ENCODE assay signal across 8 cellular contexts in genomic region chr20:32357869-32358631, GRCh38. TPM values are rescaled to one million over a fixed set of nuclear protein-coding genes. Genes with fewer than 3 reads are reported as not detected.
DNase-seq lines count a peak whose midpoint lies in the region; FAIRE-seq and TF ChIP-seq lines count a peak whose summit lies in the region.

Gene ASXL1, plus strand, starts transcription at chr20:32358331. Its CDS starts 445 bp downstream, at chr20:32358776.

- TF ChIP-seq POLR2A in H54 (IDR thresholded peaks at IDR 0.05; ENCODE audit: low read depth, low read length): peak; percentile 62

- DNase-seq in ELF-1 (ENCODE audit: low read depth, low spot score): peak; percentile 99
- DNase-seq in H54 (ENCODE audit: insufficient read length, low spot score): peak; percentile 89
- DNase-seq in M059J (ENCODE audit: low read depth): peak; percentile 99
- peak; percentile 96 to 97 for DNase-seq in SHP77 (lab: John Stamatoyannopoulos, UW)
- peak; percentile 90 for DNase-seq in activated effector memory CD4-positive, alpha-beta T cell treated with Interleukin-2 at 50 U/mL for 16 hours
- peak; percentile 98 for DNase-seq in fibroblast of pulmonary artery (ENCODE audit: low read depth)

- no peaks in the 10 kb centered on the region for H3K27me3 Mint-ChIP-seq in nephron (ENCODE audit: low read depth)
- no peaks in the 10 kb centered on the region for H3K27me3 Mint-ChIP-seq in stimulated activated naive CD8-positive, alpha-beta T cell treated with anti-CD3 and anti-CD28 coated beads, Interleukin-15, Interleukin-2, amounts not matched to agents 100 ng/mL and 50 ng/mL, for 24 hours

- peak within 1 kb of the TSS; percentile 96 for H3K4me3 ChIP-seq in fibroblast of pulmonary artery (replicated peaks; ENCODE audit: low read depth, low read length)

- no peak for FAIRE-seq in H54 (lab: Jason Lieb, UNC)

- H3K4me1 Mint-ChIP-seq in nephron: peaks cover 44% of the 10 kb centered on the region
- peaks cover 77% of the 10 kb centered on the region for H3K4me1 Mint-ChIP-seq in stimulated activated naive CD8-positive, alpha-beta T cell treated with anti-CD3 and anti-CD28 coated beads, Interleukin-15, Interleukin-2, amounts not matched to agents 100 ng/mL and 50 ng/mL, for 24 hours (ENCODE audit: low read depth)

- no peaks in the 10 kb centered on the region for H3K36me3 Mint-ChIP-seq in nephron (ENCODE audit: low read depth)
- peaks cover 23% of the 10 kb centered on the region for H3K36me3 Mint-ChIP-seq in stimulated activated naive CD8-positive, alpha-beta T cell treated with anti-CD3 and anti-CD28 coated beads, Interleukin-15, Interleukin-2, amounts not matched to agents 100 ng/mL and 50 ng/mL, for 24 hours (ENCODE audit: low read depth)

- H3K9me3 Mint-ChIP-seq in nephron: no peaks in the 10 kb centered on the region
- no peaks in the 10 kb centered on the region for H3K9me3 Mint-ChIP-seq in stimulated activated naive CD8-positive, alpha-beta T cell treated with anti-CD3 and anti-CD28 coated beads, Interleukin-15, Interleukin-2, amounts not matched to agents 100 ng/mL and 50 ng/mL, for 24 hours

- peak within 1 kb of the TSS; percentile 94 to 99 (median 97) for H3K4me3 Mint-ChIP-seq in nephron
- peak within 1 kb of the TSS; percentile 99 for H3K4me3 Mint-ChIP-seq in stimulated activated naive CD8-positive, alpha-beta T cell treated with anti-CD3 and anti-CD28 coated beads, Interleukin-15, Interleukin-2, amounts not matched to agents 100 ng/mL and 50 ng/mL, for 24 hours

- peak within 1 kb of the TSS; percentile 97 to 100 (median 99) for H3K27ac Mint-ChIP-seq in nephron
- H3K27ac Mint-ChIP-seq in stimulated activated naive CD8-positive, alpha-beta T cell treated with anti-CD3 and anti-CD28 coated beads, Interleukin-15, Interleukin-2, amounts not matched to agents 100 ng/mL and 50 ng/mL, for 24 hours: peak within 1 kb of the TSS; percentile 99

- TF ChIP-seq CTCF in fibroblast of pulmonary artery (IDR thresholded peaks at IDR 0.05; ENCODE audit: low read length, missing control alignments) (no peak), nephron (IDR thresholded peaks at IDR 0.05; ENCODE audit: unreplicated experiment in 3 of 3) (no peak)

RNA-seq across cellular contexts. Expression of gene ASXL1, which starts in this region (rescaled TPM):
- 27.4 and 43.5 TPM in 2 replicates for total RNA-seq in M059J (2014; rRNA removed; shearing (Covaris generic))

Comparison
In these comparisons a context has a peak if more than half of its experiments do, and no peak if none do; other contexts are left out.
1. Peak in every context shown above with its lines: DNase-seq and H3K4me3 ChIP-seq.